15 cellular contexts compared by ENCODE assay signal in the genomic region with DNA sequence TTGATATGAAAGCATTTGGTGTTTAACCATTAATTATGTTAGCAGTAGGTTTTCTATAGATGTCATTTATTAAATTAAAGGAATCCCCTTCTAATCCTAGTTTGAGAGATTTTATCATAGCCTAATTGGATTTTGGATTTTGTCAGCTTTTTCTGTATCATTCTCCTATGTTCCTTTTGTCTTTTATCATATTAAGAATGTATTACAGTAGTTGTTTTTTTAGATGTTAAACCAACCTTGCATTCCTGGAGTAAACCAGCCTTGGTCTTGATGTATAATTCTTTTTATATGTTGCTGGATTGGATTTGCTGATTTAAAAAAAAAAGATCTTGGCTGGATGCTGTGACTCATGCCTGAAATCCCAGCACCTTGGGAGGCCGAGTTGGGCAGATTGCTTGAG. TPM values are rescaled to one million over a fixed set of nuclear protein-coding genes. Genes with fewer than 3 reads are reported as not detected.
DNase-seq lines count a peak whose midpoint lies in the region; ATAC-seq, FAIRE-seq and TF ChIP-seq lines count a peak whose summit lies in the region.
"Had no signal": no experiment of that assay in that cellular context is flagged by ENCODE, and none has a peak within 500 bp of the region (broad histone marks: within the 10 kb centered on the region; RNA-seq: fewer than 3 reads in every experiment).

No MANE protein-coding gene starts in this region.

- no TSS peak for BruUV-seq in endothelial cell of umbilical vein (replicated peaks; lab: Mats Ljungman, UMichigan)

- no peak overlapping the region for H3K4me2 ChIP-seq in endothelial cell of umbilical vein (ENCODE audit: insufficient read depth, low read length)

- no peak overlapping the region for H2AFZ ChIP-seq in endothelial cell of umbilical vein (ENCODE audit: low read depth, low read length)

- FAIRE-seq in endothelial cell of umbilical vein (lab: Jason Lieb, UNC) = no peak

- TF ChIP-seq CTCF in endothelial cell of umbilical vein (IDR thresholded peaks at IDR 0.05; ENCODE audit: extremely low read depth in 1 of 2, insufficient read depth in 1 of 2, low read depth in 1 of 2, low read length in 2 of 2) = no peak

- H3K27me3 ChIP-seq in endothelial cell of umbilical vein (ENCODE audit: control insufficient read depth in 2 of 2, insufficient read depth in 2 of 2, low read length in 2 of 2) = no peaks in the 10 kb centered on the region
- H3K27me3 ChIP-seq: neutrophil had no signal

- H3K4me1 ChIP-seq in endothelial cell of umbilical vein (ENCODE audit: control insufficient read depth, extremely low read depth, insufficient read depth, low read length) = peaks cover 5% of the 10 kb centered on the region

- DNase-seq in NOMO-1 treated with DMSO at 0.1 percent for 48 hours (lab: John Stamatoyannopoulos, UW; ENCODE audit: unreplicated experiment) (peak; percentile 26), NOMO-1 (lab: John Stamatoyannopoulos, UW; ENCODE audit: unreplicated experiment in 2 of 2) (no peak), NCI-H2227 treated with DMSO at 0.1 percent for 48 hours (lab: John Stamatoyannopoulos, UW) (peak; percentile 7), endothelial cell of umbilical vein (ENCODE audit: low read depth, low spot score) (peak; percentile 25), retina (peak; percentile 8), kidney glomerular epithelial cell (lab: John Stamatoyannopoulos, UW) (no peak), SIG-M5 treated with dmso at 0.1 percent for 504 hours (lab: John Stamatoyannopoulos, UW; ENCODE audit: unreplicated experiment) (no peak)
- DNase-seq: activated B cell treated with CpG ODN at 0.5 μM for 24 hours, Calu3, cerebellar nuclear complex had no signal

- intact Hi-C loops in endothelial cell of umbilical vein (cut with micrococcal nuclease) = no loop called here

- CTCF ChIA-PET in endothelial cell of umbilical vein (lab: Charles Lee) = no interaction called here

- no peak overlapping the region for H3K4me3 ChIP-seq in endothelial cell of umbilical vein (replicated peaks in 1 of 3; ENCODE audit: insufficient read depth in 1 of 3, low read depth in 1 of 3, low read length in 3 of 3)
- H3K4me3 ChIP-seq: skin epidermis had no signal

- POLR2A ChIA-PET in endothelial cell of umbilical vein (lab: Charles Lee) = no interaction called here

- ATAC-seq in GM19455 (IDR thresholded peaks at IDR 0.05; ENCODE audit: unreplicated experiment) = no peak
- ATAC-seq: esophagus mucosa had no signal

- no peaks in the 10 kb centered on the region for H4K20me1 ChIP-seq in endothelial cell of umbilical vein (replicated peaks; ENCODE audit: control insufficient read depth, extremely low read depth, insufficient read depth, low read length)

- H3K9ac ChIP-seq in endothelial cell of umbilical vein (replicated peaks; ENCODE audit: extremely low read depth, insufficient read depth, low read length) = no peak overlapping the region

- dilution Hi-C loops in endothelial cell of umbilical vein (cut with MboI; ENCODE audit: extremely low pct_ligation_motif_present, low sequenced_read_pairs) = no loop called here

- no peaks in the 10 kb centered on the region for H3K9me3 ChIP-seq in endothelial cell of umbilical vein (replicated peaks; ENCODE audit: control insufficient read depth, insufficient read depth, low read length)
- H3K9me3 ChIP-seq: neutrophil had no signal

- TF ChIP-seq POLR2A in endothelial cell of umbilical vein (IDR thresholded peaks at IDR 0.05; ENCODE audit: low read depth, low read length) = no peak

- H3K9me1 ChIP-seq in endothelial cell of umbilical vein (replicated peaks; ENCODE audit: control insufficient read depth, extremely low read depth, insufficient read depth, low read length) = no peaks in the 10 kb centered on the region

- H3K79me2 ChIP-seq in endothelial cell of umbilical vein (ENCODE audit: control insufficient read depth, insufficient read depth, low read length) = peaks cover 11% of the 10 kb centered on the region

- no peak overlapping the region for H3K27ac ChIP-seq in endothelial cell of umbilical vein (ENCODE audit: insufficient read depth, low read depth, low read length)
- H3K27ac ChIP-seq: HL-60, neutrophil, skin epidermis had no signal

- H3K36me3 ChIP-seq in endothelial cell of umbilical vein (ENCODE audit: control insufficient read depth in 2 of 2, extremely low read depth in 1 of 2, insufficient read depth in 2 of 2, low read length in 2 of 2) = peaks cover 10 to 11% of the 10 kb centered on the region in 2 experiments

TF ChIP-seq in endothelial cell of umbilical vein, 7 proteins besides CTCF, POLR2A, EP300 and RAD21:
- TF ChIP-seq, protein P1, sequence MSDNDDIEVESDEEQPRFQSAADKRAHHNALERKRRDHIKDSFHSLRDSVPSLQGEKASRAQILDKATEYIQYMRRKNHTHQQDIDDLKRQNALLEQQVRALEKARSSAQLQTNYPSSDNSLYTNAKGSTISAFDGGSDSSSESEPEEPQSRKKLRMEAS (IDR thresholded peaks at IDR 0.05; ENCODE audit: insufficient read depth, insufficient read length) = no peak
- no peak for TF ChIP-seq FOS (IDR thresholded peaks at IDR 0.05; ENCODE audit: borderline replicate concordance, insufficient read depth, low read length)
- TF ChIP-seq MYC (IDR thresholded peaks at IDR 0.05; ENCODE audit: low read depth, low read length) = no peak
- TF ChIP-seq EZH2 (IDR thresholded peaks at IDR 0.05; ENCODE audit: borderline replicate concordance, low read depth, low read length, severe bottlenecking) = no peak
- TF ChIP-seq JUN (IDR thresholded peaks at IDR 0.05; ENCODE audit: borderline replicate concordance, insufficient read depth, insufficient read length, low read depth) = no peak
- TF ChIP-seq POLR2AphosphoS5 (IDR thresholded peaks at IDR 0.05; ENCODE audit: insufficient read depth, low read depth, low read length) = no peak
- TF ChIP-seq GATA2 (IDR thresholded peaks at IDR 0.05; ENCODE audit: insufficient read depth, insufficient read length, low read depth, low read length) = no peak

RNA-seq across cellular contexts. Expression of a gene that starts 5.6 kb away (rescaled TPM):
- total RNA-seq in endothelial cell of umbilical vein = 42.0 and 49.2 TPM in 2 replicates
- polyA plus RNA-seq in endothelial cell of umbilical vein = 25.1 and 25.3 TPM in 2 replicates
- polyA plus RNA-seq in endothelial cell of umbilical vein (2011; cell fraction: cytosol; rRNA removed) = 23.9 and 24.8 TPM in 2 replicates
- polyA plus RNA-seq in endothelial cell of umbilical vein (2011; cell fraction: nucleus; rRNA removed) = 82.1 and 83.5 TPM in 2 replicates
- polyA plus RNA-seq in endothelial cell of umbilical vein (2012) = 27.1 and 29.8 TPM in 2 replicates
- 74.2 and 80.9 TPM in 2 replicates for polyA minus RNA-seq in endothelial cell of umbilical vein
- 27.0 TPM for polyA minus RNA-seq in endothelial cell of umbilical vein (2011; cell fraction: cytosol; rRNA and poly(A)+ RNA removed)
- 48.6 and 72.3 TPM in 2 replicates for polyA minus RNA-seq in endothelial cell of umbilical vein (2011; cell fraction: nucleus; rRNA and poly(A)+ RNA removed)

RNA-seq across cellular contexts. Expression of a gene that starts 42.9 kb away (rescaled TPM):
- 155 and 171 TPM in 2 replicates for total RNA-seq in endothelial cell of umbilical vein
- 143 and 158 TPM in 2 replicates for polyA plus RNA-seq in endothelial cell of umbilical vein
- 158 and 161 TPM in 2 replicates for polyA plus RNA-seq in endothelial cell of umbilical vein (2011; cell fraction: cytosol; rRNA removed)
- polyA plus RNA-seq in endothelial cell of umbilical vein (2011; cell fraction: nucleus; rRNA removed) = 124 and 141 TPM in 2 replicates
- 96.0 and 136 TPM in 2 replicates for polyA plus RNA-seq in endothelial cell of umbilical vein (2012)
- 178 and 194 TPM in 2 replicates for polyA minus RNA-seq in endothelial cell of umbilical vein
- 167 TPM for polyA minus RNA-seq in endothelial cell of umbilical vein (2011; cell fraction: cytosol; rRNA and poly(A)+ RNA removed)
- 40.8 and 75.8 TPM in 2 replicates for polyA minus RNA-seq in endothelial cell of umbilical vein (2011; cell fraction: nucleus; rRNA and poly(A)+ RNA removed)

RNA-seq across cellular contexts. Expression of a gene that starts 44.8 kb away (rescaled TPM):
- not detected in 2 replicates for total RNA-seq in endothelial cell of umbilical vein
- not detected in 2 replicates for polyA plus RNA-seq in endothelial cell of umbilical vein
- polyA plus RNA-seq in endothelial cell of umbilical vein (2011; cell fraction: cytosol; rRNA removed) = not detected in 2 replicates
- polyA plus RNA-seq in endothelial cell of umbilical vein (2011; cell fraction: nucleus; rRNA removed) = not detected in 2 replicates
- not detected in 2 replicates for polyA plus RNA-seq in endothelial cell of umbilical vein (2012)
- polyA minus RNA-seq in endothelial cell of umbilical vein = not detected in 2 replicates
- polyA minus RNA-seq in endothelial cell of umbilical vein (2011; cell fraction: cytosol; rRNA and poly(A)+ RNA removed) = not detected
- polyA minus RNA-seq in endothelial cell of umbilical vein (2011; cell fraction: nucleus; rRNA and poly(A)+ RNA removed) = not detected in 2 replicates
- total RNA-seq: activated B cell treated with CpG ODN at 0.5 μM for 24 hours, Calu3, esophagus mucosa had no signal

RNA-seq across cellular contexts. Expression of a gene that starts 50.3 kb away (rescaled TPM):
- total RNA-seq in endothelial cell of umbilical vein = not detected in 2 replicates
- not detected in 2 replicates for polyA plus RNA-seq in endothelial cell of umbilical vein
- polyA plus RNA-seq in endothelial cell of umbilical vein (2011; cell fraction: cytosol; rRNA removed) = not detected in 2 replicates
- not detected in 2 replicates for polyA plus RNA-seq in endothelial cell of umbilical vein (2011; cell fraction: nucleus; rRNA removed)
- polyA plus RNA-seq in endothelial cell of umbilical vein (2012) = 0.46 and 0.62 TPM in 2 replicates
- polyA minus RNA-seq in endothelial cell of umbilical vein = not detected in 2 replicates
- 2.2 TPM for polyA minus RNA-seq in endothelial cell of umbilical vein (2011; cell fraction: cytosol; rRNA and poly(A)+ RNA removed)
- not detected in 2 replicates for polyA minus RNA-seq in endothelial cell of umbilical vein (2011; cell fraction: nucleus; rRNA and poly(A)+ RNA removed)
- total RNA-seq: activated B cell treated with CpG ODN at 0.5 μM for 24 hours had no signal

RNA-seq across cellular contexts. Expression of a gene that starts 55.4 kb away (rescaled TPM):
- 30.2 and 40.3 TPM in 2 replicates for total RNA-seq in endothelial cell of umbilical vein
- 24.3 and 24.8 TPM in 2 replicates for polyA plus RNA-seq in endothelial cell of umbilical vein
- 20.0 and 20.3 TPM in 2 replicates for polyA plus RNA-seq in endothelial cell of umbilical vein (2011; cell fraction: cytosol; rRNA removed)
- 61.9 and 70.7 TPM in 2 replicates for polyA plus RNA-seq in endothelial cell of umbilical vein (2011; cell fraction: nucleus; rRNA removed)
- polyA plus RNA-seq in endothelial cell of umbilical vein (2012) = 27.7 and 30.4 TPM in 2 replicates
- polyA minus RNA-seq in endothelial cell of umbilical vein = 58.9 and 66.8 TPM in 2 replicates
- 21.3 TPM for polyA minus RNA-seq in endothelial cell of umbilical vein (2011; cell fraction: cytosol; rRNA and poly(A)+ RNA removed)
- 41.0 and 60.0 TPM in 2 replicates for polyA minus RNA-seq in endothelial cell of umbilical vein (2011; cell fraction: nucleus; rRNA and poly(A)+ RNA removed)

Comparison
In these comparisons a context has a peak if more than half of its experiments do, and no peak if none do; other contexts are left out.
1. DNase-seq: peak in NOMO-1 treated with DMSO at 0.1 percent for 48 hours (single experiment), NCI-H2227 treated with DMSO at 0.1 percent for 48 hours (single experiment), endothelial cell of umbilical vein (single experiment) and retina (single experiment); none in NOMO-1 (0 of 2), kidney glomerular epithelial cell (single experiment) and SIG-M5 treated with dmso at 0.1 percent for 504 hours (single experiment).